Comparison of ENCODE assay signal across 11 cellular contexts in genomic region chr12:113092478-113093408, GRCh38. TPM values are rescaled to one million over a fixed set of nuclear protein-coding genes. Genes with fewer than 3 reads are reported as not detected.
A peak's percentile ranks its signal among the peaks of the same experiment; 100 is the strongest.
DNase-seq lines count a peak whose midpoint lies in the region; ATAC-seq, FAIRE-seq and TF ChIP-seq lines count a peak whose summit lies in the region.
"Had no signal": no experiment of that assay in that cellular context is flagged by ENCODE, and none has a peak within 500 bp of the region (broad histone marks: within the 10 kb centered on the region; RNA-seq: fewer than 3 reads in every experiment).

No MANE protein-coding gene starts in this region.

- TF ChIP-seq POLR2A in erythroblast (IDR thresholded peaks at IDR 0.05; ENCODE audit: low read length), result no peak

- H3K9me3 ChIP-seq in MM.1S (replicated peaks; ENCODE audit: insufficient read depth, low read length) (no peaks in the 10 kb centered on the region), pancreas (no peaks in the 10 kb centered on the region)

- TF ChIP-seq CTCF in GM12872 (IDR thresholded peaks at IDR 0.05; ENCODE audit: insufficient read depth, low read depth, low read length) (peak; percentile 36; the same call in 1 of the 3 replicates), MM.1S (IDR thresholded peaks at IDR 0.05; ENCODE audit: low read length) (peak; percentile 10; the same call in 1 of the 2 replicates), pancreas (IDR thresholded peaks at IDR 0.05) (no peak)

- ATAC-seq in pancreas (peak; percentile 32 to 79 (median 64)), HG03097 (IDR thresholded peaks at IDR 0.05; ENCODE audit: low FRiP score, unreplicated experiment) (no peak)

- H3K9me2 ChIP-seq in MM.1S (replicated peaks; ENCODE audit: insufficient read depth, low read length), result no peaks in the 10 kb centered on the region

- no peaks in the 10 kb centered on the region for H3F3A ChIP-seq in MM.1S (ENCODE audit: insufficient read depth, low read length)

- H3K4me2 ChIP-seq in MM.1S (ENCODE audit: low read depth, low read length), result no peak overlapping the region

- DNase-seq in MM.1S (no peak), erythroblast (lab: John Stamatoyannopoulos, UW) (peak; percentile 45 to 58), pancreas (peak in 3 of 6 donors; percentile 29 to 78 (median 63)), NCI-H1930 (lab: John Stamatoyannopoulos, UW) (no peak), activated gamma-delta T cell (lab: John Stamatoyannopoulos, UW) (no peak), NCI-H2029 treated with DMSO at 0.1 percent for 48 hours (lab: John Stamatoyannopoulos, UW) (no peak)
- DNase-seq: activated naive CD8-positive, alpha-beta T cell treated with anti-CD3 and anti-CD28 coated beads, Interleukin-2, amount 10 ng/mL, durations not matched to agents 7 days and 5 days; NK-92 treated with Interleukin-12 subunit alpha and Interleukin-12 subunit beta, amount 100 ng/mL, for 24 hours had no signal

- H4K20me1 ChIP-seq in MM.1S (ENCODE audit: insufficient read depth, low read length), result no peaks in the 10 kb centered on the region

- no peak for FAIRE-seq in pancreas (lab: Jason Lieb, UNC)

- H3K27ac ChIP-seq in MM.1S (ENCODE audit: low read length) (no peak overlapping the region), pancreas (no peak overlapping the region)

- no peak overlapping the region for H3K9ac ChIP-seq in MM.1S (ENCODE audit: low read length)

- no peak overlapping the region for H3K4me3 ChIP-seq in MM.1S (ENCODE audit: low read length)
- H3K4me3 ChIP-seq in pancreas, result peak overlapping the region in 1 of 4 donors; percentile 8

- intact Hi-C loops in pancreas (cut with DNase I), result loop anchor here in 1 of 3 donors (10.0 kb wide), 1 partner anchor 48 kb away; no protein-coding TSS in a partner anchor

- no peaks in the 10 kb centered on the region for H3K36me3 ChIP-seq in MM.1S (replicated peaks; ENCODE audit: insufficient read depth, low read length)
- H3K36me3 ChIP-seq in pancreas, result no peaks in the 10 kb centered on the region

- no peak overlapping the region for H2AFZ ChIP-seq in MM.1S (ENCODE audit: low read length)

- H3K4me1 ChIP-seq in MM.1S (ENCODE audit: low read length) (no peaks in the 10 kb centered on the region), pancreas (no peaks in the 10 kb centered on the region)

- H3K27me3 ChIP-seq in MM.1S (replicated peaks; ENCODE audit: insufficient read depth, low read length), result no peaks in the 10 kb centered on the region
- no peaks in the 10 kb centered on the region for H3K27me3 ChIP-seq in pancreas

- no peaks in the 10 kb centered on the region for H3K79me2 ChIP-seq in MM.1S (ENCODE audit: low read length)

- WGBS in pancreas, 2 donors, result 32 to 39% methylated on average over 27 to 31 of the region's 31 CpGs

RNA-seq across cellular contexts. Expression of gene DTX1, which starts 36.2 kb away (rescaled TPM):
- total RNA-seq in pancreas, result 1 to 10 TPM; 3.5 to 8.1 (median 5.6) TPM
- polyA plus RNA-seq in pancreas, result 1 to 10 TPM; 4.0 to 6.1 TPM

RNA-seq across cellular contexts. Expression of gene RASAL1, which starts 42.8 kb away (rescaled TPM):
- total RNA-seq in pancreas, result 1 to 10 TPM in 5 of 6 donors, under 1 TPM in 1; 0.79 to 4.1 (median 1.9) TPM
- 10 to 100 TPM in 1 of 2 donors, 1 to 10 TPM in 1; 6.7 to 12.1 TPM for polyA plus RNA-seq in pancreas
- total RNA-seq: subcutaneous adipose tissue had no signal

RNA-seq across cellular contexts. Expression of gene CFAP73, which starts 56.8 kb away (rescaled TPM):
- under 1 TPM in 3 of 6 donors, not detected in 3; 0.12 to 0.23 (median 0.22) TPM for total RNA-seq in pancreas
- under 1 TPM; 0.42 to 0.61 TPM for polyA plus RNA-seq in pancreas
- total RNA-seq: subcutaneous adipose tissue had no signal

Comparison
In these comparisons a context has a peak if more than half of its experiments do, and no peak if none do; other contexts are left out.
1. CTCF ChIP-seq: peak in GM12872 (single experiment) and MM.1S (single experiment); none in pancreas (0 of 4).
2. DNase-seq: peak in erythroblast (2 of 2); none in MM.1S (single experiment), NCI-H1930 (0 of 2), activated gamma-delta T cell (single experiment) and NCI-H2029 treated with DMSO at 0.1 percent for 48 hours (single experiment).